20 cellular contexts compared by ENCODE assay signal in the genomic region with DNA sequence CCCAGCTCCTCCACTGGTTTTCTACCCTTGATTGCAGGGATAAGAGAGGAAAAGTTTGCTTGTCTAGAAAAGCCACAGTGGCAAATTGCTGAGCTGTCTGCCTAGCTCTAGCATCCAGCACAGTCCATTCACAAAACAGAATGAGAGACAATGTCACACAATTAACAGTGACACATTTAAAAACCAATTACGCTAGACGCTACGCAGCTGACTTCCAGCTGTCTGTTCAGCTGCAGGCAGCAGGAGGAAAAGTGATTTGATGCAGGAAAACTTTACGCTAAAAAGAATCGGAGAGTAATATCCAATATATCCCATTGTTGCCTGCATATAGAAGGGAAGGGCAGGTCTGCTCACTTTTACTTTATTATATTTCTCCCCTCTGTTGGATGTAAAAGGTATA.
DNase-seq lines count a peak whose midpoint lies in the region; ATAC-seq and TF ChIP-seq lines count a peak whose summit lies in the region.
"Had no signal": no experiment of that assay in that cellular context is flagged by ENCODE, and none has a peak within 500 bp of the region (broad histone marks: within the 10 kb centered on the region; RNA-seq: fewer than 3 reads in every experiment).

No MANE protein-coding gene starts in this region.

- H3K9ac ChIP-seq in mesendoderm (ENCODE audit: low read length): peak overlapping the region; percentile 12
- H3K9ac ChIP-seq in smooth muscle cell (ENCODE audit: low read depth): peak overlapping the region; percentile 42

- H4K5ac ChIP-seq in mesendoderm (ENCODE audit: low read length): no peak overlapping the region

- H4K20me1 ChIP-seq in smooth muscle cell (ENCODE audit: low read depth): no peaks in the 10 kb centered on the region

- peak overlapping the region; percentile 10 for H2BK120ac ChIP-seq in mesendoderm (ENCODE audit: low read depth, low read length)

- DNase-seq in NCI-H1105 treated with DMSO at 0.1 percent for 48 hours (lab: John Stamatoyannopoulos, UW) (peak; percentile 19), NCI-H1105 (lab: John Stamatoyannopoulos, UW) (no peak), SK-N-DZ (ENCODE audit: low spot score) (peak; percentile 59), mesendoderm (no peak), smooth muscle cell (lab: John Stamatoyannopoulos, UW; ENCODE audit: unreplicated experiment) (no peak), endothelial cell (ENCODE audit: low spot score) (no peak), GM19240 (ENCODE audit: insufficient read length, low spot score) (no peak), heart right ventricle (no peak)
- DNase-seq: 8988T; activated CD4-positive, alpha-beta T cell treated with anti-CD3 and anti-CD28 coated beads, Interleukin-2, amount 50 U/mL, for 4 hours; activated gamma-delta T cell; BE2C; erythroblast; MV-4-11; NCI-H1930; posterior cingulate gyrus; Right ventricle myocardium superior had no signal

- H3K27me3 ChIP-seq in mesendoderm (ENCODE audit: insufficient read depth, low read length, poor library complexity) (no peaks in the 10 kb centered on the region), smooth muscle cell (ENCODE audit: low read depth) (no peaks in the 10 kb centered on the region), heart right ventricle (no peaks in the 10 kb centered on the region)
- H3K27me3 ChIP-seq: BE2C, cardiac muscle cell had no signal

- no peak overlapping the region for H4K8ac ChIP-seq in mesendoderm (ENCODE audit: low read depth, low read length)

- peak overlapping the region; percentile 73 for H2BK5ac ChIP-seq in mesendoderm (ENCODE audit: low read length)

- H3K27ac Mint-ChIP-seq in endothelial cell (ENCODE audit: unreplicated experiment): no peak overlapping the region
- H3K27ac Mint-ChIP-seq: IgD-negative memory B cell; stimulated activated naive CD8-positive, alpha-beta T cell treated with anti-CD3 and anti-CD28 coated beads, Interleukin-15, Interleukin-2, amounts not matched to agents 100 ng/mL and 50 ng/mL, for 24 hours had no signal

- peak overlapping the region; percentile 63 for H3K56ac ChIP-seq in mesendoderm (ENCODE audit: low read length)

- TF ChIP-seq CTCF in smooth muscle cell (IDR thresholded peaks at IDR 0.05; ENCODE audit: borderline replicate concordance, insufficient read depth, poor library complexity, severe bottlenecking) (no peak), endothelial cell (IDR thresholded peaks at IDR 0.05; ENCODE audit: unreplicated experiment) (no peak), heart right ventricle (IDR thresholded peaks at IDR 0.05) (no peak)

- peak overlapping the region; percentile 15 for H3K27ac ChIP-seq in mesendoderm (ENCODE audit: low read depth, low read length)
- peak overlapping the region; percentile 85 for H3K27ac ChIP-seq in smooth muscle cell (ENCODE audit: low read depth)
- H3K27ac ChIP-seq in heart right ventricle: no peak overlapping the region
- H3K27ac ChIP-seq: cardiac muscle cell had no signal

- no peak overlapping the region for H3K4me3 ChIP-seq in mesendoderm (ENCODE audit: low read length)
- no peak overlapping the region for H3K4me3 ChIP-seq in smooth muscle cell
- H3K4me3 ChIP-seq in heart right ventricle: no peak overlapping the region
- H3K4me3 ChIP-seq: cardiac muscle cell had no signal

- H3K9me3 ChIP-seq in smooth muscle cell (replicated peaks; ENCODE audit: low read depth) (no peaks in the 10 kb centered on the region), heart right ventricle (no peaks in the 10 kb centered on the region)
- H3K9me3 ChIP-seq: BE2C had no signal

- no peaks in the 10 kb centered on the region for H3K36me3 Mint-ChIP-seq in endothelial cell (ENCODE audit: low read depth, unreplicated experiment)
- H3K36me3 Mint-ChIP-seq: IgD-negative memory B cell had no signal

- H3K4me2 ChIP-seq in mesendoderm (ENCODE audit: low read length) (no peak overlapping the region), smooth muscle cell (peak overlapping the region; percentile 54)

- H3K36me3 ChIP-seq in mesendoderm (ENCODE audit: control insufficient read depth, insufficient read depth, low read length) (no peaks in the 10 kb centered on the region), smooth muscle cell (ENCODE audit: low read depth) (no peaks in the 10 kb centered on the region), heart right ventricle (no peaks in the 10 kb centered on the region)
- H3K36me3 ChIP-seq: BE2C, cardiac muscle cell had no signal

- H3K18ac ChIP-seq in mesendoderm (ENCODE audit: low read length): peak overlapping the region; percentile 45

- no peak overlapping the region for H3K23ac ChIP-seq in mesendoderm (ENCODE audit: low read length)

- no peak overlapping the region for H2AFZ ChIP-seq in smooth muscle cell (ENCODE audit: low read depth)

- peaks cover 3% of the 10 kb centered on the region for H3K4me1 Mint-ChIP-seq in endothelial cell (ENCODE audit: unreplicated experiment)
- H3K4me1 Mint-ChIP-seq: IgD-negative memory B cell had no signal

- H2BK15ac ChIP-seq in mesendoderm (replicated peaks; ENCODE audit: low read depth): no peak overlapping the region

- intact Hi-C loops in heart right ventricle (cut with DNase I): no loop called here

- H3K27me3 Mint-ChIP-seq in endothelial cell (ENCODE audit: unreplicated experiment): no peaks in the 10 kb centered on the region
- H3K27me3 Mint-ChIP-seq: stimulated activated naive CD8-positive, alpha-beta T cell treated with anti-CD3 and anti-CD28 coated beads, Interleukin-15, Interleukin-2, amounts not matched to agents 100 ng/mL and 50 ng/mL, for 24 hours had no signal

- no peak for ATAC-seq in heart right ventricle

- H3K79me1 ChIP-seq in mesendoderm (ENCODE audit: low read length): no peaks in the 10 kb centered on the region

- H3K4me1 ChIP-seq in mesendoderm (ENCODE audit: control insufficient read depth, low read depth, low read length) (peaks cover 8% of the 10 kb centered on the region), smooth muscle cell (ENCODE audit: low read depth) (peaks cover 25% of the 10 kb centered on the region), heart right ventricle (peaks cover 3 to 28% (median 13%) of the 10 kb centered on the region in 9 donors)

- peaks cover 9% of the 10 kb centered on the region for H3F3A ChIP-seq in smooth muscle cell (ENCODE audit: low read depth)

- no CpG with 5 or more reads among the region's 5 CpGs for WGBS in mesendoderm (ENCODE audit: extremely low coverage, insufficient coverage, low lambda C conversion rate)
- WGBS in smooth muscle cell (ENCODE audit: low lambda C conversion rate): 61% methylated on average over 5 of the region's 5 CpGs
- 65 to 75% methylated on average over 5 of the region's 5 CpGs for WGBS in heart right ventricle, 2 donors

- peak overlapping the region; percentile 29 for H2AK5ac ChIP-seq in mesendoderm (ENCODE audit: low read length)

- H3K79me2 ChIP-seq in mesendoderm (ENCODE audit: control insufficient read depth, insufficient read depth, low read length) (no peaks in the 10 kb centered on the region), smooth muscle cell (ENCODE audit: low read depth) (no peaks in the 10 kb centered on the region)

- H3K4me3 Mint-ChIP-seq in endothelial cell (ENCODE audit: unreplicated experiment): no peak overlapping the region
- H3K4me3 Mint-ChIP-seq: IgD-negative memory B cell; stimulated activated naive CD8-positive, alpha-beta T cell treated with anti-CD3 and anti-CD28 coated beads, Interleukin-15, Interleukin-2, amounts not matched to agents 100 ng/mL and 50 ng/mL, for 24 hours had no signal

- no peak overlapping the region for H3K4ac ChIP-seq in mesendoderm (ENCODE audit: low read depth, low read length)

- no peaks in the 10 kb centered on the region for H3K9me3 Mint-ChIP-seq in endothelial cell (ENCODE audit: unreplicated experiment)
- H3K9me3 Mint-ChIP-seq: IgD-negative memory B cell; stimulated activated naive CD8-positive, alpha-beta T cell treated with anti-CD3 and anti-CD28 coated beads, Interleukin-15, Interleukin-2, amounts not matched to agents 100 ng/mL and 50 ng/mL, for 24 hours had no signal

Comparison
In these comparisons a context has a peak if more than half of its experiments do, and no peak if none do; other contexts are left out.
1. DNase-seq: peak in NCI-H1105 treated with DMSO at 0.1 percent for 48 hours (single experiment) and SK-N-DZ (single experiment); none in NCI-H1105 (single experiment), mesendoderm (single experiment), smooth muscle cell (single experiment), endothelial cell (single experiment), GM19240 (single experiment) and heart right ventricle (0 of 2).
2. H3K27ac ChIP-seq: peak in mesendoderm (single experiment) and smooth muscle cell (single experiment); none in heart right ventricle (0 of 10).